ENCODE assay signal across 28 cellular contexts in the genomic region with DNA sequence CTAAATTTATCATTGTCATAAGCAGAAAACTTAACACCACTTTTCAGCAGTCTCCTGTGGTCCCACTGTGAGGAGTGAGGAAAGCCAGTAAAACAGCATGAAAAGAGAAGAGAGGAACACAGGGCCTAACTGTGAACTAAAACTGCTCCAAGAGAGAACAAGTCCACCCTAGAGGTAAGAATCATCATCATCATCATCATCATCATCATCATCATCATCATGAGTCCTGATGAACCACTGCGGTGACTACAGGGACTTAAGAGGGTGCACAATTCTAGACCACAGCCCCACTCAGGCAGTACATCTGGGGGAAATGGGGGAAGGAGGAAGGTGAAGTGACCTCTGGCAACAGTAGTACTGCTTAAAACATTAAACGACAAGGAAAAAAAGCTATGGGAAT.
"Had no signal": no experiment of that assay in that cellular context is flagged by ENCODE, and none has a peak within 500 bp of the region (broad histone marks: within the 10 kb centered on the region; RNA-seq: fewer than 3 reads in every experiment).

No MANE protein-coding gene starts in this region.

- H3K9me3 ChIP-seq: heart left ventricle, thoracic aorta, uterus had no signal

- H2AFZ ChIP-seq: neural progenitor cell, parathyroid adenoma had no signal

- ATAC-seq: activated CD8-positive, alpha-beta memory T cell treated with anti-CD3 and anti-CD28 coated beads, Interleukin-2, amount 10 ng/mL, durations not matched to agents 7 days and 5 days; activated CD8-positive, alpha-beta T cell treated with anti-CD3 and anti-CD28 coated beads, Interleukin-2, amount 10 ng/mL, durations not matched to agents 7 days and 5 days; effector memory CD8-positive, alpha-beta T cell; esophagus mucosa; heart left ventricle; natural killer cell; right cardiac atrium; WTC11 had no signal

- H3K9me3 Mint-ChIP-seq: activated naive CD4-positive, alpha-beta T cell treated with anti-CD3 and anti-CD28 coated beads for 36 hours; effector memory CD8-positive, alpha-beta T cell had no signal

- DNase-seq: activated CD4-positive, alpha-beta T cell treated with anti-CD3 and anti-CD28 coated beads for 1 hour; activated CD4-positive, alpha-beta T cell treated with anti-CD3 and anti-CD28 coated beads, Interleukin-2, amount 50 U/mL, for 1 hour; activated CD8-positive, alpha-beta memory T cell treated with anti-CD3 and anti-CD28 coated beads, Interleukin-2, amount 10 ng/mL, durations not matched to agents 7 days and 5 days; activated CD8-positive, alpha-beta T cell treated with anti-CD3 and anti-CD28 coated beads, Interleukin-2, amount 10 ng/mL, durations not matched to agents 7 days and 5 days; activated effector memory CD4-positive, alpha-beta T cell treated with anti-CD3 and anti-CD28 coated beads, Interleukin-2, amount 50 U/mL, for 16 hours; activated naive CD4-positive, alpha-beta T cell treated with anti-CD3 and anti-CD28 coated beads for 36 hours; activated naive CD8-positive, alpha-beta T cell treated with anti-CD3 and anti-CD28 coated beads, Interleukin-2, amount 10 ng/mL, durations not matched to agents 7 days and 5 days; amniotic stem cell; brain microvascular endothelial cell; cortex of kidney; effector memory CD8-positive, alpha-beta T cell; foreskin keratinocyte; heart left ventricle; midbrain; natural killer cell; occipital lobe; right cardiac atrium; stimulated activated CD4-positive, alpha-beta T cell treated with anti-CD3 and anti-CD28 coated beads, Interleukin-2, amount 100 ng/mL, for 48 hours; stimulated activated naive CD4-positive, alpha-beta T cell treated with Interleukin-2 at 50 U/mL for 16 hours; T-helper 2 cell; trophoblast cell; uterus had no signal

- H3K27ac ChIP-seq: brain microvascular endothelial cell, foreskin keratinocyte, heart left ventricle, neural progenitor cell, parathyroid adenoma, thoracic aorta, uterus had no signal

- H3K27me3 Mint-ChIP-seq: activated CD8-positive, alpha-beta memory T cell treated with anti-CD3 and anti-CD28 coated beads, Interleukin-2, amount 10 ng/mL, durations not matched to agents 7 days and 5 days; activated naive CD8-positive, alpha-beta T cell treated with anti-CD3 and anti-CD28 coated beads, Interleukin-2, amount 10 ng/mL, durations not matched to agents 7 days and 5 days; effector memory CD8-positive, alpha-beta T cell had no signal

- H3K4me1 ChIP-seq: foreskin keratinocyte, heart left ventricle, neural progenitor cell, uterus had no signal

- H3K27me3 ChIP-seq: brain microvascular endothelial cell, foreskin keratinocyte, heart left ventricle, neural progenitor cell, uterus had no signal

- H3K4me3 Mint-ChIP-seq: activated CD8-positive, alpha-beta memory T cell treated with anti-CD3 and anti-CD28 coated beads, Interleukin-2, amount 10 ng/mL, durations not matched to agents 7 days and 5 days; activated CD8-positive, alpha-beta T cell treated with anti-CD3 and anti-CD28 coated beads, Interleukin-2, amount 10 ng/mL, durations not matched to agents 7 days and 5 days; activated naive CD4-positive, alpha-beta T cell treated with anti-CD3 and anti-CD28 coated beads for 36 hours; activated naive CD8-positive, alpha-beta T cell treated with anti-CD3 and anti-CD28 coated beads, Interleukin-2, amount 10 ng/mL, durations not matched to agents 7 days and 5 days; effector memory CD8-positive, alpha-beta T cell; natural killer cell; neural progenitor cell; WTC11 had no signal

- FAIRE-seq: astrocyte had no signal

- H3K4me3 ChIP-seq: heart left ventricle, neural progenitor cell, thoracic aorta, uterus had no signal

- H3K79me2 ChIP-seq: parathyroid adenoma had no signal

- H3K4me1 Mint-ChIP-seq: neural progenitor cell, WTC11 had no signal

- H3K4me2 ChIP-seq: neural progenitor cell had no signal

- H3K36me3 ChIP-seq: uterus had no signal

- H3K27ac Mint-ChIP-seq: activated CD8-positive, alpha-beta memory T cell treated with anti-CD3 and anti-CD28 coated beads, Interleukin-2, amount 10 ng/mL, durations not matched to agents 7 days and 5 days; activated CD8-positive, alpha-beta T cell treated with anti-CD3 and anti-CD28 coated beads, Interleukin-2, amount 10 ng/mL, durations not matched to agents 7 days and 5 days; activated naive CD4-positive, alpha-beta T cell treated with anti-CD3 and anti-CD28 coated beads for 36 hours; activated naive CD8-positive, alpha-beta T cell treated with anti-CD3 and anti-CD28 coated beads, Interleukin-2, amount 10 ng/mL, durations not matched to agents 7 days and 5 days; natural killer cell; neural progenitor cell; WTC11 had no signal
